In the genomic region with DNA sequence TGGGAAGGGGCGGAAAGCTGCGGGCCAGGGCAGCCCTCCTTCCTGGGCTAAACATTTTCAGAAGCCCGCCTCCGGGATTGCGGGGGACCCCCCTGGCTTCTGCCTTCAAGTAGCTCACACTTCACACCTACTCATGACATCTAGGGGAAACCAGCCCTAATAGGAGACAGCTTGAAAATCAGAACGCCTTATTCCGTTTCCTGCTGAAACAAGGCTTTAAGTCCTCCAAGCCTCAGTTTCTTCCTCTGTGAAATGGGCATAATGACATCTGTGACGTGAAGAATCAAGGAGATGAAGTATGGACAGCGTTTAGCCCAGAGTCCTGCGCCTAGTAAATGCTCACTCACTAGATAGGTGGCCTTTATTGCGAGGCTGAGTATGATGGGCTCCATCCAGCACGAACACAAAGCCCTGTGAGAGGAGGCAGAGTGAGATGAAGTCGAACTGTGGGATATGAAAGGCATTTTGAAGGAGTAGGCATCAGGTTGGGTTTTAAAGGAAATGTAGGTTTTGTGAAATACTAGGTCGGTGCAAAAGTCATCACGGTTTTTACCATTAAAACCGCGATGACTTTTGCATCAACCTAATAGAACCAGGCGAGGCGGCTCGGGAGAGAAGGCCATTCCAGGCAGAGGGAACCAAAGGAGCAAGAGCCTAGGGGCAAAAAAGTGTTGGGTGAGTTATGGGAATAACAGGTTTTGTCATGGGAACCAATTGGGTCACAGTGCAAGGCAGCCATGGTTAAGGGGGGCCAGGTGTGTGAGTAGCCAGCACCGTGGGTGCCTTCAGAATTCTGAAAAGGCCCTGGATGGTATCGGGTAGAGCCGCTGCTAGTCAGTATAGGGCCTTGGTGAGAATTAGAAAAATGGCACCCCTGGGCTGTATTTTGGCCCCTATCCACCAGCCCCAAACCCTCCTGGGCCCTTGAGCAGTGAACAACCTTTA, we compare ENCODE assay signal across 8 cellular contexts. TPM values are rescaled to one million over a fixed set of nuclear protein-coding genes. Genes with fewer than 3 reads are reported as not detected.
DNase-seq lines count a peak whose midpoint lies in the region; ATAC-seq, FAIRE-seq and TF ChIP-seq lines count a peak whose summit lies in the region.

No MANE protein-coding gene starts in this region.

- H3K36me3 ChIP-seq in heart right ventricle (no peaks in the 10 kb centered on the region), astrocyte (ENCODE audit: insufficient read depth, low read length) (no peaks in the 10 kb centered on the region), uterus (no peaks in the 10 kb centered on the region)

- DNase-seq in heart right ventricle (no peak), left ventricle myocardium superior (no peak), astrocyte (ENCODE audit: low read depth) (no peak), medulla oblongata (ENCODE audit: extremely low spot score) (peak; percentile 27), uterus (no peak), NCI-H1105 (lab: John Stamatoyannopoulos, UW) (no peak), NCI-H2227 treated with DMSO at 0.1 percent for 48 hours (lab: John Stamatoyannopoulos, UW) (no peak)

- H3K27ac ChIP-seq in heart right ventricle (peak overlapping the region; percentile 82 to 100 (median 98)), astrocyte (ENCODE audit: low read depth, low read length) (peak overlapping the region; percentile 81), uterus (peak overlapping the region; percentile 97 to 99)

- H3K4me3 ChIP-seq in heart right ventricle (peak overlapping the region; percentile 73 to 100 (median 99)), astrocyte (ENCODE audit: insufficient read depth, low read depth, low read length) (peak overlapping the region; percentile 62), uterus (peak overlapping the region; percentile 98 to 99)

- 69 to 70% methylated on average over 23 of the region's 23 CpGs for WGBS in heart right ventricle, 2 donors

- peak overlapping the region; percentile 99 for H3K9ac ChIP-seq in astrocyte (ENCODE audit: low read length)

- no peak for FAIRE-seq in astrocyte (lab: Jason Lieb, UNC)

- H3K79me2 ChIP-seq in astrocyte (ENCODE audit: insufficient read depth, low read length), result peaks cover 40% of the 10 kb centered on the region

- peaks cover 29% of the 10 kb centered on the region for H4K20me1 ChIP-seq in astrocyte (ENCODE audit: insufficient read depth, low read length)

- H2AFZ ChIP-seq in astrocyte (ENCODE audit: low read depth, low read length), result peak overlapping the region; percentile 87

- peaks cover 29% of the 10 kb centered on the region for H3K4me1 Mint-ChIP-seq in astrocyte (ENCODE audit: low read depth, unreplicated experiment)

- no peaks in the 10 kb centered on the region for H3K27me3 ChIP-seq in heart right ventricle
- no peaks in the 10 kb centered on the region for H3K27me3 ChIP-seq in astrocyte (ENCODE audit: insufficient read depth, low read length)
- no peaks in the 10 kb centered on the region for H3K27me3 ChIP-seq in uterus

- no peaks in the 10 kb centered on the region for H3K36me3 Mint-ChIP-seq in astrocyte (ENCODE audit: low read depth, unreplicated experiment)

- no peaks in the 10 kb centered on the region for H3K9me3 ChIP-seq in heart right ventricle
- H3K9me3 ChIP-seq in astrocyte (ENCODE audit: insufficient read depth, low read depth, low read length), result no peaks in the 10 kb centered on the region
- no peaks in the 10 kb centered on the region for H3K9me3 ChIP-seq in uterus

- no peak for TF ChIP-seq CTCF in heart right ventricle (IDR thresholded peaks at IDR 0.05)
- TF ChIP-seq CTCF in astrocyte (IDR thresholded peaks at IDR 0.05; ENCODE audit: insufficient read depth, low read depth, low read length), result no peak
- no peak for TF ChIP-seq CTCF in uterus (IDR thresholded peaks at IDR 0.05)

- intact Hi-C loops in heart right ventricle (cut with DNase I) (loop anchor here in 1 of 10 donors (10.0 kb wide), 1 partner anchor 591 kb away; the partner anchor contains the start of gene SETX), left ventricle myocardium superior (cut with micrococcal nuclease) (no loop called here), uterus (cut with DNase I; ENCODE audit: low total_unique reads) (no loop called here)

- peak overlapping the region; percentile 55 for H3K27ac Mint-ChIP-seq in astrocyte (ENCODE audit: unreplicated experiment)

- H3K4me1 ChIP-seq in heart right ventricle (peaks cover 0 to 53% (median 32%) of the 10 kb centered on the region in 9 donors), astrocyte (ENCODE audit: insufficient read depth, low read length) (peaks cover 21% of the 10 kb centered on the region), uterus (peaks cover 0 to 5% of the 10 kb centered on the region in 2 donors)

- ATAC-seq in heart right ventricle (no peak), left ventricle myocardium superior (no peak), HG03460 (IDR thresholded peaks at IDR 0.05; ENCODE audit: unreplicated experiment) (no peak)

- no peaks in the 10 kb centered on the region for H3K9me3 Mint-ChIP-seq in astrocyte (ENCODE audit: unreplicated experiment)

- no peak for TF ChIP-seq POLR2A in uterus (IDR thresholded peaks at IDR 0.05)

- H3K4me3 Mint-ChIP-seq in astrocyte (ENCODE audit: unreplicated experiment), result peak overlapping the region; percentile 96

- peaks cover 7% of the 10 kb centered on the region for H3K27me3 Mint-ChIP-seq in astrocyte (ENCODE audit: low read depth, unreplicated experiment)

- H3K4me2 ChIP-seq in astrocyte (ENCODE audit: low read length), result peak overlapping the region; percentile 97

RNA-seq across cellular contexts. Expression of gene TSC1, which starts 1.0 kb away (rescaled TPM):
- total RNA-seq in heart right ventricle (10 to 100 TPM; 40.2 to 72.9 (median 55.5) TPM), left ventricle myocardium superior (54.4 TPM), astrocyte (45.5 and 50.6 TPM in 2 replicates), uterus (10 to 100 TPM; 29.7 to 55.3 (median 44.0) TPM)
- 10 to 100 TPM in 1 of 2 donors, 1 to 10 TPM in 1; 7.7 to 22.8 TPM for polyA plus RNA-seq in heart right ventricle

RNA-seq across cellular contexts. Expression of gene GFI1B, which starts 33.0 kb away (rescaled TPM):
- under 1 TPM in 7 of 10 donors, not detected in 3; 0.11 to 0.49 (median 0.33) TPM for total RNA-seq in heart right ventricle
- polyA plus RNA-seq in heart right ventricle, result under 1 TPM in 1 of 2 donors, not detected in 1; 0.06 TPM
- total RNA-seq in left ventricle myocardium superior, result 0.25 TPM
- total RNA-seq in astrocyte, result not detected in 2 replicates
- under 1 TPM in 1 of 4 donors, not detected in 3; 0.14 TPM for total RNA-seq in uterus
